ENCODE assay signal across 1 cellular context in the genomic region with DNA sequence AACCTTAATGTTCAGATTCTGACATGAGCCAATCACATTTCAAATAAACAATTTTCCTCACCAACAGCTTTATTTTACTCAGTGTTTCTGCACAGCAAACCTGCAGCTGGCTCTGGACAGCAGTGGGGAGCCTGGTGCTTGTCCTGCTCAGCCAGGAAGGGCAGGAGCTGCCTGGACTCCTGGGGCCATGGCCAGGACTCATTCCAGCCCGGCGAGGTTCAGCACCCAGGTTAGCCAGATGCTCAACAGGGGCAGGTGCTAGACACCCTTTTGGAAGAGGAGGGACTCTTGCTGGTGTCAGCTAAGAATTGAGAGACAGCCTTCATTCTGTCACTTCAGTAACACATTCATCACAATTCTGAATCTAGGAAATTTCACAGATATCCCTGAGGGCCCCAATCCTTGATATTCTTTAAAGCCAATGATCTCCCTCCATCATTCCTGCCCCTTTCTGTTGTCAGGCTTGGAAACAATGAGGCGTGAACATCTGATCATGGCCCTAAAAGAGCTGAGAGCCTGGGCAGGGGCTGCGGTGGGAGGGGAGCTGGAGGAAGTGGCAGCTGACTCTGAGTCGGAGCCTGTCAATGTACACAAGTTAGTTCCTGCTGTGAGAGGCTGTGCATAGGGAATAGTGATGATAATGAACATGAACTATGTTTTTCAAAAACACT.
TF ChIP-seq lines count a peak whose summit lies in the region.

No MANE protein-coding gene starts in this region.

TF ChIP-seq in HepG2, 621 proteins besides CTCF, POLR2A, EP300 and RAD21 (continued from another document):
- TF ChIP-seq, protein P1, sequence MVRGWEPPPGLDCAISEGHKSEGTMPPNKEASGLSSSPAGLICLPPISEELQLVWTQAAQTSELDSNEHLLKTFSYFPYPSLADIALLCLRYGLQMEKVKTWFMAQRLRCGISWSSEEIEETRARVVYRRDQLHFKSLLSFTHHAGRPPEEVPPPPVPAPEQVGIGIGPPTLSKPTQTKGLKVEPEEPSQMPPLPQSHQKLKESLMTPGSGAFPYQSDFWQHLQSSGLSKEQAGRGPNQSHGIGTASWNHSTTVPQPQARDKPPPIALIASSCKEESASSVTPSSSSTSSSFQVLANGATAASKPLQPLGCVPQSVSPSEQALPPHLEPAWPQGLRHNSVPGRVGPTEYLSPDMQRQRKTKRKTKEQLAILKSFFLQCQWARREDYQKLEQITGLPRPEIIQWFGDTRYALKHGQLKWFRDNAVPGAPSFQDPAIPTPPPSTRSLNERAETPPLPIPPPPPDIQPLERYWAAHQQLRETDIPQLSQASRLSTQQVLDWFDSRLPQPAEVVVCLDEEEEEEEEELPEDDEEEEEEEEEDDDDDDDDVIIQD (CRISPR knock-in tag; IDR thresholded peaks at IDR 0.05; ENCODE audit: low read depth), result peak; percentile 40; the same call in 1 of the 2 replicates
- TF ChIP-seq ELF3 (CRISPR knock-in tag; IDR thresholded peaks at IDR 0.05), result peak; percentile 53; the same call in 1 of the 2 replicates
